21 cellular contexts compared by ENCODE assay signal in genomic region chr5:96150007-96150406, GRCh38.
A peak's percentile ranks its signal among the peaks of the same experiment; 100 is the strongest.
DNase-seq lines count a peak whose midpoint lies in the region; ATAC-seq and TF ChIP-seq lines count a peak whose summit lies in the region.
"Had no signal": no experiment of that assay in that cellular context is flagged by ENCODE, and none has a peak within 500 bp of the region (broad histone marks: within the 10 kb centered on the region; RNA-seq: fewer than 3 reads in every experiment).

No MANE protein-coding gene starts in this region.

- H3K23ac ChIP-seq in mesenchymal stem cell (ENCODE audit: low read length in 2 of 2) (no peak overlapping the region), neuronal stem cell (ENCODE audit: low read depth, low read length, poor library complexity) (no peak overlapping the region)

- H2BK5ac ChIP-seq in mesenchymal stem cell (ENCODE audit: low read depth, low read length, poor library complexity, severe bottlenecking) (no peak overlapping the region), neuronal stem cell (ENCODE audit: low read length) (no peak overlapping the region)

- H3K14ac ChIP-seq in mesenchymal stem cell (ENCODE audit: low read length in 2 of 2) (no peak overlapping the region), neuronal stem cell (ENCODE audit: low read length) (no peak overlapping the region)

- H3K36me3 ChIP-seq in mammary epithelial cell (ENCODE audit: insufficient read depth, low read length) (no peaks in the 10 kb centered on the region), mesenchymal stem cell (ENCODE audit: control insufficient read depth in 1 of 2, insufficient read depth in 2 of 2, low read depth in 1 of 2, low read length in 2 of 2) (no peaks in the 10 kb centered on the region), neuronal stem cell (replicated peaks in 1 of 2; ENCODE audit: control insufficient read depth in 2 of 2, insufficient read depth in 2 of 2, low read length in 2 of 2) (no peaks in the 10 kb centered on the region)
- H3K36me3 ChIP-seq: adrenal gland, colonic mucosa, neutrophil had no signal

- dilution Hi-C loops in mammary epithelial cell (cut with HindIII; ENCODE audit: low sequenced_read_pairs), result loop anchor here (5.0 kb wide), 1 partner anchor 107 kb away; no protein-coding TSS in a partner anchor

- H3K4ac ChIP-seq in mesenchymal stem cell (ENCODE audit: low read depth in 1 of 2, low read length in 2 of 2) (no peak overlapping the region), neuronal stem cell (ENCODE audit: low read length) (no peak overlapping the region)

- H3K18ac ChIP-seq in mesenchymal stem cell (ENCODE audit: low read depth in 1 of 2, low read length in 2 of 2), result no peak overlapping the region
- no peak overlapping the region for H3K18ac ChIP-seq in neuronal stem cell (ENCODE audit: low read length)

- H3K27ac ChIP-seq in 22Rv1 (peak overlapping the region; percentile 82), mammary epithelial cell (ENCODE audit: insufficient read depth, low read depth, low read length) (peak overlapping the region; percentile 75), mesenchymal stem cell (ENCODE audit: low read length, poor library complexity, severe bottlenecking) (no peak overlapping the region), neuronal stem cell (replicated peaks; ENCODE audit: low read length) (no peak overlapping the region)
- H3K27ac ChIP-seq: adrenal gland, colonic mucosa, neutrophil had no signal

- WGBS in mammary epithelial cell (ENCODE audit: low coverage, missing lambda C conversion rate), result 0% methylated on average over 1 of the region's 1 CpG
- 20% methylated on average over 1 of the region's 1 CpG for WGBS in mesenchymal stem cell
- WGBS in neuronal stem cell (ENCODE audit: extremely low coverage in 2 of 2, insufficient read length in 2 of 2, insufficient replicate concordance in 1 of 2), 2 donors, result no CpG with 5 or more reads among the region's 1 CpG

- peak overlapping the region; percentile 45 for H4K8ac ChIP-seq in mesenchymal stem cell (ENCODE audit: low read length)
- no peak overlapping the region for H4K8ac ChIP-seq in neuronal stem cell (ENCODE audit: low read depth, low read length)

- CTCF ChIA-PET in mammary epithelial cell (lab: Charles Lee; ENCODE audit: low non-redundant PET), result no interaction called here

- H2BK15ac ChIP-seq in mesenchymal stem cell (ENCODE audit: low read depth, poor library complexity, severe bottlenecking) (no peak overlapping the region), neuronal stem cell (ENCODE audit: low read length) (no peak overlapping the region)

- H3K9me3 ChIP-seq in mammary epithelial cell (replicated peaks; ENCODE audit: insufficient read depth, low read length), result no peaks in the 10 kb centered on the region
- no peaks in the 10 kb centered on the region for H3K9me3 ChIP-seq in mesenchymal stem cell (ENCODE audit: control insufficient read depth, low read length)
- H3K9me3 ChIP-seq in neuronal stem cell (replicated peaks in 1 of 2; ENCODE audit: control insufficient read depth in 2 of 2, insufficient read depth in 1 of 2, low read depth in 1 of 2, low read length in 2 of 2), result no peaks in the 10 kb centered on the region
- H3K9me3 ChIP-seq: adrenal gland, colonic mucosa, neutrophil, SK-N-SH had no signal

- peak overlapping the region; percentile 37 for H3K4me2 ChIP-seq in mammary epithelial cell (ENCODE audit: insufficient read depth, low read depth, low read length)
- H3K4me2 ChIP-seq in mesenchymal stem cell (ENCODE audit: low read length, poor library complexity, severe bottlenecking), result no peak overlapping the region
- H3K4me2 ChIP-seq in neuronal stem cell (ENCODE audit: insufficient read depth, low read length, poor library complexity, severe bottlenecking), result no peak overlapping the region
- H3K4me2 ChIP-seq: SK-N-SH had no signal

- H2BK12ac ChIP-seq in mesenchymal stem cell (ENCODE audit: low read length in 2 of 2), result peak overlapping the region; percentile 77 to 81
- H2BK12ac ChIP-seq in neuronal stem cell (ENCODE audit: low read length), result no peak overlapping the region

- ATAC-seq in GM18909 (IDR thresholded peaks at IDR 0.05; ENCODE audit: poor library complexity, unreplicated experiment), result no peak
- ATAC-seq in HG03432 (IDR thresholded peaks at IDR 0.05; ENCODE audit: unreplicated experiment), result no peak
- ATAC-seq in HG02852 (IDR thresholded peaks at IDR 0.05; ENCODE audit: unreplicated experiment), result no peak
- ATAC-seq: activated CD4-positive, alpha-beta T cell treated with anti-CD3 and anti-CD28 coated beads for 36 hours; HCT116; T-helper 17 cell had no signal

- no peaks in the 10 kb centered on the region for H4K20me1 ChIP-seq in mammary epithelial cell (ENCODE audit: insufficient read depth, low read length)

- TSS peak; percentile 66 for BruUV-seq in mammary epithelial cell (replicated peaks; lab: Mats Ljungman, UMichigan)

- H3K4me3 ChIP-seq in mammary epithelial cell (replicated peaks in 1 of 3; ENCODE audit: insufficient read depth in 1 of 3, low read depth in 2 of 3, low read length in 3 of 3) (no peak overlapping the region), mesenchymal stem cell (ENCODE audit: insufficient read depth in 1 of 2, low read depth in 1 of 2, low read length in 2 of 2) (no peak overlapping the region), neuronal stem cell (ENCODE audit: low read length in 2 of 2) (no peak overlapping the region)
- H3K4me3 ChIP-seq: adrenal gland, colonic mucosa had no signal

- in situ Hi-C loops in mammary epithelial cell (cut with MboI; ENCODE audit: low sequenced_read_pairs in 2 of 2), result no loop called here

- DNase-seq in M059J (ENCODE audit: low read depth) (peak; percentile 81), mammary epithelial cell (peak; percentile 40), mesenchymal stem cell (no peak), neuronal stem cell (ENCODE audit: low spot score) (no peak)
- DNase-seq: activated CD4-positive, alpha-beta T cell treated with anti-CD3 and anti-CD28 coated beads for 36 hours; activated naive CD4-positive, alpha-beta T cell treated with Interleukin-2 at 50 U/mL for 16 hours; activated T-cell treated with anti-CD3 and anti-CD28 coated beads, Interleukin-2, amount 50 U/mL, for 24 hours; colonic mucosa; DMS79; islet precursor cell; NCI-H1417; SK-N-SH; stimulated activated CD4-positive, alpha-beta T cell treated with anti-CD3 and anti-CD28 coated beads, Interleukin-1b, Interleukin-23, amount 100 ng/mL, for 48 hours; T-helper 17 cell had no signal

- H3K4me1 ChIP-seq in mammary epithelial cell (ENCODE audit: insufficient read depth, low read length) (peaks cover 51% of the 10 kb centered on the region), mesenchymal stem cell (ENCODE audit: control insufficient read depth, insufficient read depth, low read depth, low read length) (no peaks in the 10 kb centered on the region), neuronal stem cell (ENCODE audit: control insufficient read depth in 2 of 2, insufficient read depth in 1 of 2, low read depth in 1 of 2, low read length in 2 of 2) (peaks cover 0 to 5% of the 10 kb centered on the region in 2 donors)
- H3K4me1 ChIP-seq: adrenal gland, colonic mucosa had no signal

- TF ChIP-seq CTCF in 22Rv1 (IDR thresholded peaks at IDR 0.05) (no peak), mammary epithelial cell (conservative IDR thresholded peaks at IDR 0.05 in 1 of 2, IDR thresholded peaks at IDR 0.05 in 1 of 2; ENCODE audit: extremely low read depth in 1 of 2, insufficient read depth in 1 of 2, low read depth in 1 of 2, low read length in 2 of 2) (no peak)

- H2AFZ ChIP-seq in mammary epithelial cell (ENCODE audit: low read depth, low read length) (peak overlapping the region; percentile 57), mesenchymal stem cell (ENCODE audit: low read depth, low read length) (no peak overlapping the region), neuronal stem cell (ENCODE audit: low read length) (no peak overlapping the region)

- intact Hi-C loops in mammary epithelial cell (cut with micrococcal nuclease), result no loop called here

- peak overlapping the region; percentile 15 for H3K9ac ChIP-seq in mammary epithelial cell (ENCODE audit: insufficient read depth, low read length)
- no peak overlapping the region for H3K9ac ChIP-seq in mesenchymal stem cell (ENCODE audit: low read length)
- H3K9ac ChIP-seq in neuronal stem cell (ENCODE audit: low read depth, low read length, poor library complexity), result no peak overlapping the region
- H3K9ac ChIP-seq: SK-N-SH had no signal

- no peaks in the 10 kb centered on the region for H3K79me2 ChIP-seq in mammary epithelial cell (ENCODE audit: insufficient read depth, low read length)

- H3K27me3 ChIP-seq in mammary epithelial cell (ENCODE audit: insufficient read depth, low read length) (no peaks in the 10 kb centered on the region), mesenchymal stem cell (ENCODE audit: control insufficient read depth in 1 of 2, insufficient read depth in 1 of 2, low read length in 2 of 2) (no peaks in the 10 kb centered on the region), neuronal stem cell (ENCODE audit: control insufficient read depth in 3 of 3, insufficient read depth in 3 of 3, low read depth in 1 of 3, low read length in 3 of 3) (no peaks in the 10 kb centered on the region)
- H3K27me3 ChIP-seq: adrenal gland, colonic mucosa, neutrophil had no signal

- H4K91ac ChIP-seq in mesenchymal stem cell (ENCODE audit: low read length) (peak overlapping the region; percentile 7), neuronal stem cell (ENCODE audit: low read depth, low read length, poor library complexity) (no peak overlapping the region)

- H3K79me1 ChIP-seq in mesenchymal stem cell (replicated peaks; ENCODE audit: low read length, poor library complexity, severe bottlenecking), result no peaks in the 10 kb centered on the region
- no peaks in the 10 kb centered on the region for H3K79me1 ChIP-seq in neuronal stem cell (ENCODE audit: low read depth, low read length)

- H2BK120ac ChIP-seq in mesenchymal stem cell (ENCODE audit: low read depth, low read length), result no peak overlapping the region
- no peak overlapping the region for H2BK120ac ChIP-seq in neuronal stem cell (ENCODE audit: low read depth, low read length)

- H2AK5ac ChIP-seq in mesenchymal stem cell (ENCODE audit: low read length, severe bottlenecking) (no peak overlapping the region), neuronal stem cell (ENCODE audit: low read depth, low read length) (no peak overlapping the region)

Comparison
In these comparisons a context has a peak if more than half of its experiments do, and no peak if none do; other contexts are left out.
1. H3K27ac ChIP-seq: peak in 22Rv1 (single experiment) and mammary epithelial cell (single experiment); none in mesenchymal stem cell (single experiment) and neuronal stem cell (single experiment).
2. DNase-seq: peak in M059J (single experiment) and mammary epithelial cell (single experiment); none in mesenchymal stem cell (single experiment) and neuronal stem cell (single experiment).